ENCODE assay signal across 32 cellular contexts in the genomic region with DNA sequence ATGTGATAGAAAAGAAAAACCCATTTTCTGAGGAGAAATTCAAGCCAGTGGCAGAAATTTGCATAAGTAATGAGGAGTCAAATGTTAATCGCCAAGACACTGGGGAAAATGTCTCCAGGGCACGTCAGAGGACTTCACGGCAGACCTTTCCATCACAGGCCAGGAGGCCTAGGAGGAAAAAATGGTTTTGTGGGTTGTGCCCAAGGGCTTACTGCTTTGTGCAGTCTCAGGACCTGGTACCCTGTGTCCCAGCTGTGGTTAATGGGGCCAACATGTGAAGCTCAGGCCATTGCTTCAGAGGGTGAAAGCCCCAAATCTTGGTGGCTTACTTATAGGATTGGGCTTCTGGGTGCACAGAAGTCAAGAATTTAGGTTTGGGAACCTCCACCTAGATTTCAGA. TPM values are rescaled to one million over a fixed set of nuclear protein-coding genes. Genes with fewer than 3 reads are reported as not detected.
"Had no signal": no experiment of that assay in that cellular context is flagged by ENCODE, and none has a peak within 500 bp of the region (broad histone marks: within the 10 kb centered on the region; RNA-seq: fewer than 3 reads in every experiment).

No MANE protein-coding gene starts in this region.

- H3K4me3 ChIP-seq: ascending aorta, cardiac muscle cell, Peyer's patch, SJSA1 had no signal

- H3K4me2 ChIP-seq: SK-N-SH had no signal

- H3K4me3 Mint-ChIP-seq: activated CD4-positive, alpha-beta T cell treated with anti-CD3 and anti-CD28 coated beads for 36 hours; activated CD4-positive, alpha-beta T cell treated with anti-CD3 and anti-CD28 coated beads, Interleukin-2, amount 10 ng/mL, durations not matched to agents 7 days and 5 days; activated CD8-positive, alpha-beta T cell treated with anti-CD3 and anti-CD28 coated beads, Interleukin-2, amount 10 ng/mL, durations not matched to agents 7 days and 5 days; activated naive CD4-positive, alpha-beta T cell treated with anti-CD3 and anti-CD28 coated beads, Interleukin-2, amount 50 U/mL, for 24 hours; activated naive CD8-positive, alpha-beta T cell treated with anti-CD3 and anti-CD28 coated beads, Interleukin-2, amount 10 ng/mL, durations not matched to agents 7 days and 5 days; activated T-cell treated with anti-CD3 and anti-CD28 coated beads, Interleukin-2, amount 50 U/mL, for 24 hours; T-helper 1 cell treated with Interleukin-12 subunit alpha and Interleukin-12 subunit beta and Interleukin-4 antibody, amounts not matched to agents 30 μg/mL and 1 μg/mL, for 36 hours; T-helper 2 cell treated with Interferon-gamma antibody and Interleukin-4, amounts not matched to agents 5 μg/mL and 100 μg/mL, for 36 hours; WTC11 had no signal

- H3K27me3 Mint-ChIP-seq: activated CD4-positive, alpha-beta T cell treated with anti-CD3 and anti-CD28 coated beads for 36 hours; activated CD4-positive, alpha-beta T cell treated with anti-CD3 and anti-CD28 coated beads, Interleukin-2, amount 10 ng/mL, durations not matched to agents 7 days and 5 days had no signal

- ATAC-seq: activated CD4-positive, alpha-beta T cell treated with anti-CD3 and anti-CD28 coated beads for 36 hours; activated CD4-positive, CD25-positive, alpha-beta regulatory T cell treated with anti-CD3 and anti-CD28 coated beads, Interleukin-2, amount 50 U/mL, for 24 hours; activated CD8-positive, alpha-beta T cell treated with anti-CD3 and anti-CD28 coated beads, Interleukin-2, amount 10 ng/mL, durations not matched to agents 7 days and 5 days; PC-3; WTC11 had no signal

- H3K27ac ChIP-seq: ascending aorta, cardiac muscle cell, Peyer's patch, SJSA1 had no signal

- H3K9ac ChIP-seq: SK-N-SH had no signal

- DNase-seq: activated CD4-positive, alpha-beta T cell treated with anti-CD3 and anti-CD28 coated beads for 36 hours; activated CD4-positive, alpha-beta T cell treated with anti-CD3 and anti-CD28 coated beads, Interleukin-2, amount 10 ng/mL, durations not matched to agents 7 days and 5 days; activated CD4-positive, alpha-beta T cell treated with anti-CD3 and anti-CD28 coated beads, Interleukin-2, amount 50 U/mL, for 48 hours; activated CD8-positive, alpha-beta T cell treated with anti-CD3 and anti-CD28 coated beads, Interleukin-2, amount 10 ng/mL, durations not matched to agents 7 days and 5 days; activated gamma-delta T cell; activated naive CD4-positive, alpha-beta T cell treated with Interleukin-2 at 50 U/mL for 16 hours; activated naive CD8-positive, alpha-beta T cell treated with anti-CD3 and anti-CD28 coated beads, Interleukin-2, amount 10 ng/mL, durations not matched to agents 7 days and 5 days; activated T-cell treated with anti-CD3 and anti-CD28 coated beads, Interleukin-2, amount 50 U/mL, for 24 hours; amygdala; NCI-H1092 treated with DMSO at 0.1 percent for 48 hours; NCI-H1417; NCI-H187 treated with DMSO at 0.1 percent for 48 hours; NCI-H2081; NCI-H2171 treated with DMSO at 0.1 percent for 48 hours; NCI-H2227 treated with DMSO at 0.1 percent for 48 hours; NCI-H446 treated with DMSO at 0.1 percent for 48 hours; NCI-H524; NK-92 treated with Interleukin-12 subunit alpha and Interleukin-12 subunit beta, amount 100 ng/mL, for 24 hours; PC-3; Peyer's patch; RPMI8226; SHP77 treated with DMSO at 0.1 percent for 48 hours; SK-N-SH had no signal

- H3K4me1 ChIP-seq: ascending aorta, Peyer's patch, SJSA1 had no signal

- H3K9me3 ChIP-seq: SK-N-SH had no signal

- H3K36me3 ChIP-seq: ascending aorta, cardiac muscle cell, Peyer's patch had no signal

- H3K27ac Mint-ChIP-seq: activated CD4-positive, alpha-beta T cell treated with anti-CD3 and anti-CD28 coated beads for 36 hours; activated CD4-positive, alpha-beta T cell treated with anti-CD3 and anti-CD28 coated beads, Interleukin-2, amount 10 ng/mL, durations not matched to agents 7 days and 5 days; activated CD8-positive, alpha-beta T cell treated with anti-CD3 and anti-CD28 coated beads, Interleukin-2, amount 10 ng/mL, durations not matched to agents 7 days and 5 days; activated naive CD4-positive, alpha-beta T cell treated with anti-CD3 and anti-CD28 coated beads, Interleukin-2, amount 50 U/mL, for 24 hours; activated naive CD8-positive, alpha-beta T cell treated with anti-CD3 and anti-CD28 coated beads, Interleukin-2, amount 10 ng/mL, durations not matched to agents 7 days and 5 days; activated T-cell treated with anti-CD3 and anti-CD28 coated beads, Interleukin-2, amount 50 U/mL, for 24 hours; activated T-helper 2 cell treated with anti-CD3 and anti-CD28 coated beads, Interferon-gamma antibody, Interleukin-2, Interleukin-4, amounts not matched to agents 10 μg/mL and 5 μg/mL and 100 μg/mL, durations not matched to agents 14 hours and 24 hours and 36 hours; T-helper 1 cell treated with Interleukin-12 subunit alpha and Interleukin-12 subunit beta and Interleukin-4 antibody, amounts not matched to agents 30 μg/mL and 1 μg/mL, for 36 hours; T-helper 2 cell treated with Interferon-gamma antibody and Interleukin-4, amounts not matched to agents 5 μg/mL and 100 μg/mL, for 36 hours; WTC11 had no signal

- H3K36me3 Mint-ChIP-seq: activated naive CD8-positive, alpha-beta T cell treated with anti-CD3 and anti-CD28 coated beads, Interleukin-2, amount 10 ng/mL, durations not matched to agents 7 days and 5 days had no signal

- H3K27me3 ChIP-seq: ascending aorta, cardiac muscle cell, Peyer's patch, SJSA1 had no signal

- H3K4me1 Mint-ChIP-seq: activated CD4-positive, alpha-beta T cell treated with anti-CD3 and anti-CD28 coated beads for 36 hours; activated CD4-positive, alpha-beta T cell treated with anti-CD3 and anti-CD28 coated beads, Interleukin-2, amount 10 ng/mL, durations not matched to agents 7 days and 5 days; activated naive CD4-positive, alpha-beta T cell treated with anti-CD3 and anti-CD28 coated beads, Interleukin-2, amount 50 U/mL, for 24 hours; activated naive CD8-positive, alpha-beta T cell treated with anti-CD3 and anti-CD28 coated beads, Interleukin-2, amount 10 ng/mL, durations not matched to agents 7 days and 5 days; WTC11 had no signal

RNA-seq across cellular contexts. Expression of gene ADAMTS2, which starts 54.8 kb away (rescaled TPM):
- total RNA-seq: activated CD4-positive, alpha-beta T cell treated with anti-CD3 and anti-CD28 coated beads for 36 hours; activated CD4-positive, alpha-beta T cell treated with anti-CD3 and anti-CD28 coated beads, Interleukin-2, amount 10 ng/mL, durations not matched to agents 7 days and 5 days; activated CD8-positive, alpha-beta T cell treated with anti-CD3 and anti-CD28 coated beads, Interleukin-2, amount 10 ng/mL, durations not matched to agents 7 days and 5 days; activated naive CD8-positive, alpha-beta T cell treated with anti-CD3 and anti-CD28 coated beads, Interleukin-2, amount 10 ng/mL, durations not matched to agents 7 days and 5 days; activated T-helper 2 cell treated with anti-CD3 and anti-CD28 coated beads, Interferon-gamma antibody, Interleukin-2, Interleukin-4, amounts not matched to agents 10 μg/mL and 5 μg/mL and 100 μg/mL, durations not matched to agents 14 hours and 24 hours and 36 hours; PC-3 had no signal
